In the genomic region with DNA sequence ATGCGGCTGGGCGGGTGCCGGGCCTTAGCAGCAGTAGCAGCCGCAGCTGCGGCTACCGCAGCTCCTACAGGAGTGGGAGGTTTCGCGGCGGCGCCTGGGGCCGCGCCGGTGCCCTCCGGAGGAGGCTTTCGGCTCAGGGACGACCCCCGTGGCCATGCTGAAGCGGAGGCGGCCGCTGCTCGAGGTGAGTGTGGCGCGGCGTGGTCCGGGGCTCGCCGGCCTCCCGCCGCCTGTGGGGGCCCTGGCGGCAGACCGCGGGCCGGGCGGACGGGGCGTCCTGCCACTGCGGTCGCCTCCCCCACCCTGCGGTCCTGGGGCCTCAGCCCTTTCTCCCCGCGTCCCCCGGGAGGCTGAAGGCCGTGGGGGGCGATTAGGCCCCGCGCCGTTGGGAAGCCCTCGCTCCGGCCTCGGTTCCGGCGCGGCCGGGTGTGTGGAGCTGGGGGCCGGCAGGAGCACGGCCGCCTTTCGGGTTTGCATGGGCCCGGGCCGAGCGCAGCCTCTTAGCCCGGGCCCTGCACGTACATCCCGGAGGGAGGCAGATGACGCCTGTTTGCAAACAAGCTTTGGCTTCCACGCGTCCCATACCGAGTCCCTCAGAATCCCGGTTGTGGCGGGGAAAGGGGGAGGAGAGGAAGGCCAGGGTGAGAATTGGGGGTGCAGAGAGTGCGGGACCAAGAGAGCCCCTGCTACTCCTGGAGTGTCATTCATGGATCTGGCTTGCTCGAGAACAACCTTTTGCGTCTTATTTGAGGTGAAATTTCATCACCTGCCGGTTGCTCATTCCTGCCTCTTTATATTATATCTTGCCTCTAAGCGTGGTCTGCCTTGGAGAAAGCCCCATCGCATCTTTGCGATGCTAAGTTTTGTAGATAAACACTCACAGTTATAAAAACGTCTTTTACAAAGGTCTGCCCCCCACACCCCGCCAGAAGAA, we compare ENCODE assay signal across 8 cellular contexts. TPM values are rescaled to one million over a fixed set of nuclear protein-coding genes. Genes with fewer than 3 reads are reported as not detected.
A peak's percentile ranks its signal among the peaks of the same experiment; 100 is the strongest.
DNase-seq lines count a peak whose midpoint lies in the region; ATAC-seq and TF ChIP-seq lines count a peak whose summit lies in the region.

No MANE protein-coding gene starts in this region.

- H3K36me3 ChIP-seq in right lobe of liver: no peaks in the 10 kb centered on the region

- H3K27ac Mint-ChIP-seq in WTC11: no peak overlapping the region
- no peak overlapping the region for H3K27ac Mint-ChIP-seq in dendritic cell treated with granulocyte-macrophage colony-stimulating factor and Interleukin-4, amounts not matched to agents 40 ng/mL and 50 ng/mL, for 4 days

- peak overlapping the region; percentile 74 to 90 (median 85) for H3K4me3 ChIP-seq in right lobe of liver

- ATAC-seq in HG02588 (IDR thresholded peaks at IDR 0.05; ENCODE audit: unreplicated experiment) (peak; percentile 42), WTC11 (peak; percentile 51), right lobe of liver (peak; percentile 71 to 79 (median 76))

- no peaks in the 10 kb centered on the region for H3K27me3 ChIP-seq in right lobe of liver

- peak overlapping the region; percentile 92 to 96 (median 96) for H3K27ac ChIP-seq in right lobe of liver

- peak overlapping the region; percentile 86 for H3K4me3 Mint-ChIP-seq in WTC11
- H3K4me3 Mint-ChIP-seq in dendritic cell treated with granulocyte-macrophage colony-stimulating factor and Interleukin-4, amounts not matched to agents 40 ng/mL and 50 ng/mL, for 4 days: peak overlapping the region; percentile 67

- TF ChIP-seq CTCF in WTC11 (IDR thresholded peaks at IDR 0.05): no peak
- TF ChIP-seq CTCF in right lobe of liver (IDR thresholded peaks at IDR 0.05): peak in 1 of 4 donors; percentile 11

- DNase-seq in NCI-H187 (lab: John Stamatoyannopoulos, UW) (peak; percentile 29 to 44), NCI-H187 treated with DMSO at 0.1 percent for 48 hours (lab: John Stamatoyannopoulos, UW) (no peak), NCI-H1092 treated with DMSO at 0.1 percent for 48 hours (lab: John Stamatoyannopoulos, UW) (peak; percentile 24), WTC11 (ENCODE audit: low spot score) (peak; percentile 55), right lobe of liver (peak; percentile 64 to 67 (median 65))
- peak; percentile 6 for DNase-seq in stimulated activated CD8-positive, alpha-beta memory T cell treated with anti-CD3 and anti-CD28 coated beads, Interleukin-12 subunit alpha, Interleukin-12 subunit beta, amount 100 ng/mL, for 1 hour (ENCODE audit: low read depth)

- intact Hi-C loops in dendritic cell treated with granulocyte-macrophage colony-stimulating factor and Interleukin-4, amounts not matched to agents 40 ng/mL and 50 ng/mL, for 4 days (cut with micrococcal nuclease): loop anchor here (1.0 kb wide), 1 partner anchor 154 kb away; no protein-coding TSS in a partner anchor
- intact Hi-C loops in right lobe of liver (cut with DNase I): no loop called here

- peaks cover 15% of the 10 kb centered on the region for H3K4me1 Mint-ChIP-seq in WTC11
- H3K4me1 Mint-ChIP-seq in dendritic cell treated with granulocyte-macrophage colony-stimulating factor and Interleukin-4, amounts not matched to agents 40 ng/mL and 50 ng/mL, for 4 days (ENCODE audit: low read depth): peaks cover 23% of the 10 kb centered on the region

- H3K4me1 ChIP-seq in right lobe of liver: peaks cover 0 to 11% (median 4%) of the 10 kb centered on the region in 4 donors

- H3K9me3 Mint-ChIP-seq in WTC11: no peaks in the 10 kb centered on the region
- no peaks in the 10 kb centered on the region for H3K9me3 Mint-ChIP-seq in dendritic cell treated with granulocyte-macrophage colony-stimulating factor and Interleukin-4, amounts not matched to agents 40 ng/mL and 50 ng/mL, for 4 days

- POLR2A ChIA-PET in WTC11 (lab: Charles Lee): interaction anchor here (1.0 to 1.5 kb wide), 2 partner anchors 9 to 87 kb away, joined by 3 to 7 read pairs; a partner anchor contains a TSS

- no peak for TF ChIP-seq POLR2A in right lobe of liver (IDR thresholded peaks at IDR 0.05)

- no peaks in the 10 kb centered on the region for H3K36me3 Mint-ChIP-seq in WTC11
- no peaks in the 10 kb centered on the region for H3K36me3 Mint-ChIP-seq in dendritic cell treated with granulocyte-macrophage colony-stimulating factor and Interleukin-4, amounts not matched to agents 40 ng/mL and 50 ng/mL, for 4 days (ENCODE audit: low read depth)

- no peaks in the 10 kb centered on the region for H3K9me3 ChIP-seq in right lobe of liver

- WGBS in right lobe of liver (ENCODE audit: insufficient coverage, low coverage, low lambda C conversion rate, missing lambda C conversion rate): 3% methylated on average over 10 of the region's 79 CpGs

- H3K27me3 Mint-ChIP-seq in WTC11 (ENCODE audit: low read depth): peaks cover 18% of the 10 kb centered on the region
- peaks cover 55% of the 10 kb centered on the region for H3K27me3 Mint-ChIP-seq in dendritic cell treated with granulocyte-macrophage colony-stimulating factor and Interleukin-4, amounts not matched to agents 40 ng/mL and 50 ng/mL, for 4 days

- CTCF ChIA-PET in WTC11 (lab: Charles Lee): interaction anchor here (0.6 to 1.7 kb wide), 6 partner anchors 15 to 226 kb away, joined by 3 to 7 read pairs (median 3); no protein-coding TSS in a partner anchor

TF ChIP-seq in WTC11, 78 proteins besides CTCF, POLR2A, EP300 and RAD21 (continues in another document):
- no peak for TF ChIP-seq ZNF138 (CRISPR knock-in tag; conservative IDR thresholded peaks at IDR 0.05)
- 0 out of 2 replicates have a peak, but pooled peaks have one; percentile 20 for TF ChIP-seq ZNF317 (CRISPR knock-in tag; IDR thresholded peaks at IDR 0.05; ENCODE audit: borderline replicate concordance, low read depth)
- peak; percentile 45; the same call in 1 of the 2 replicates for TF ChIP-seq NFE2L1 (CRISPR knock-in tag; IDR thresholded peaks at IDR 0.05)
- TF ChIP-seq, protein P1, sequence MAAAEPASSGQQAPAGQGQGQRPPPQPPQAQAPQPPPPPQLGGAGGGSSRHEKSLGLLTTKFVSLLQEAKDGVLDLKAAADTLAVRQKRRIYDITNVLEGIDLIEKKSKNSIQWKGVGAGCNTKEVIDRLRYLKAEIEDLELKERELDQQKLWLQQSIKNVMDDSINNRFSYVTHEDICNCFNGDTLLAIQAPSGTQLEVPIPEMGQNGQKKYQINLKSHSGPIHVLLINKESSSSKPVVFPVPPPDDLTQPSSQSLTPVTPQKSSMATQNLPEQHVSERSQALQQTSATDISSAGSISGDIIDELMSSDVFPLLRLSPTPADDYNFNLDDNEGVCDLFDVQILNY (CRISPR knock-in tag; IDR thresholded peaks at IDR 0.05): no peak; the same call in 1 of the 2 replicates
- 0 out of 2 replicates have a peak, but pooled peaks have one; percentile 30 for TF ChIP-seq ZNF263 (CRISPR knock-in tag; IDR thresholded peaks at IDR 0.05; ENCODE audit: low read depth)
- TF ChIP-seq KAT7 (CRISPR knock-in tag; IDR thresholded peaks at IDR 0.05; ENCODE audit: borderline replicate concordance): peak; percentile 94; the same call in 1 of the 2 replicates
- no peak; the same call in 1 of the 2 replicates for TF ChIP-seq ETV6 (CRISPR knock-in tag; IDR thresholded peaks at IDR 0.05)
- TF ChIP-seq RELA (CRISPR knock-in tag; IDR thresholded peaks at IDR 0.05; ENCODE audit: borderline replicate concordance): no peak
- TF ChIP-seq, protein P2, sequence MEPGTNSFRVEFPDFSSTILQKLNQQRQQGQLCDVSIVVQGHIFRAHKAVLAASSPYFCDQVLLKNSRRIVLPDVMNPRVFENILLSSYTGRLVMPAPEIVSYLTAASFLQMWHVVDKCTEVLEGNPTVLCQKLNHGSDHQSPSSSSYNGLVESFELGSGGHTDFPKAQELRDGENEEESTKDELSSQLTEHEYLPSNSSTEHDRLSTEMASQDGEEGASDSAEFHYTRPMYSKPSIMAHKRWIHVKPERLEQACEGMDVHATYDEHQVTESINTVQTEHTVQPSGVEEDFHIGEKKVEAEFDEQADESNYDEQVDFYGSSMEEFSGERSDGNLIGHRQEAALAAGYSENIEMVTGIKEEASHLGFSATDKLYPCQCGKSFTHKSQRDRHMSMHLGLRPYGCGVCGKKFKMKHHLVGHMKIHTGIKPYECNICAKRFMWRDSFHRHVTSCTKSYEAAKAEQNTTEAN (CRISPR knock-in tag; IDR thresholded peaks at IDR 0.05): 0 out of 2 replicates have a peak, but pooled peaks have one; percentile 47
- TF ChIP-seq, protein P3, sequence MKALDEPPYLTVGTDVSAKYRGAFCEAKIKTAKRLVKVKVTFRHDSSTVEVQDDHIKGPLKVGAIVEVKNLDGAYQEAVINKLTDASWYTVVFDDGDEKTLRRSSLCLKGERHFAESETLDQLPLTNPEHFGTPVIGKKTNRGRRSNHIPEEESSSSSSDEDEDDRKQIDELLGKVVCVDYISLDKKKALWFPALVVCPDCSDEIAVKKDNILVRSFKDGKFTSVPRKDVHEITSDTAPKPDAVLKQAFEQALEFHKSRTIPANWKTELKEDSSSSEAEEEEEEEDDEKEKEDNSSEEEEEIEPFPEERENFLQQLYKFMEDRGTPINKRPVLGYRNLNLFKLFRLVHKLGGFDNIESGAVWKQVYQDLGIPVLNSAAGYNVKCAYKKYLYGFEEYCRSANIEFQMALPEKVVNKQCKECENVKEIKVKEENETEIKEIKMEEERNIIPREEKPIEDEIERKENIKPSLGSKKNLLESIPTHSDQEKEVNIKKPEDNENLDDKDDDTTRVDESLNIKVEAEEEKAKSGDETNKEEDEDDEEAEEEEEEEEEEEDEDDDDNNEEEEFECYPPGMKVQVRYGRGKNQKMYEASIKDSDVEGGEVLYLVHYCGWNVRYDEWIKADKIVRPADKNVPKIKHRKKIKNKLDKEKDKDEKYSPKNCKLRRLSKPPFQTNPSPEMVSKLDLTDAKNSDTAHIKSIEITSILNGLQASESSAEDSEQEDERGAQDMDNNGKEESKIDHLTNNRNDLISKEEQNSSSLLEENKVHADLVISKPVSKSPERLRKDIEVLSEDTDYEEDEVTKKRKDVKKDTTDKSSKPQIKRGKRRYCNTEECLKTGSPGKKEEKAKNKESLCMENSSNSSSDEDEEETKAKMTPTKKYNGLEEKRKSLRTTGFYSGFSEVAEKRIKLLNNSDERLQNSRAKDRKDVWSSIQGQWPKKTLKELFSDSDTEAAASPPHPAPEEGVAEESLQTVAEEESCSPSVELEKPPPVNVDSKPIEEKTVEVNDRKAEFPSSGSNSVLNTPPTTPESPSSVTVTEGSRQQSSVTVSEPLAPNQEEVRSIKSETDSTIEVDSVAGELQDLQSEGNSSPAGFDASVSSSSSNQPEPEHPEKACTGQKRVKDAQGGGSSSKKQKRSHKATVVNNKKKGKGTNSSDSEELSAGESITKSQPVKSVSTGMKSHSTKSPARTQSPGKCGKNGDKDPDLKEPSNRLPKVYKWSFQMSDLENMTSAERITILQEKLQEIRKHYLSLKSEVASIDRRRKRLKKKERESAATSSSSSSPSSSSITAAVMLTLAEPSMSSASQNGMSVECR (CRISPR knock-in tag; IDR thresholded peaks at IDR 0.05; ENCODE audit: borderline replicate concordance): peak; percentile 47; the same call in 1 of the 2 replicates
- no peak for TF ChIP-seq NR3C1 (CRISPR knock-in tag; conservative IDR thresholded peaks at IDR 0.05; ENCODE audit: low read depth)
- TF ChIP-seq JUN (CRISPR knock-in tag; IDR thresholded peaks at IDR 0.05): peak; percentile 82; the same call in 1 of the 2 replicates

RNA-seq across cellular contexts. Expression of a gene that starts 0.6 kb away (rescaled TPM):
- 19.2 to 20.1 TPM (median 19.6 TPM) in 3 replicates for total RNA-seq in WTC11 (2021)
- total RNA-seq in right lobe of liver: 10 to 100 TPM in 5 of 6 experiments, 1 to 10 TPM in 1; 9.6 to 15.6 (median 12.3) TPM
